ENCODE assay signal across 9 cellular contexts in genomic region chr1:185674201-185674600, GRCh38. TPM values are rescaled to one million over a fixed set of nuclear protein-coding genes. Genes with fewer than 3 reads are reported as not detected.
DNase-seq lines count a peak whose midpoint lies in the region; ATAC-seq and TF ChIP-seq lines count a peak whose summit lies in the region.
"Had no signal": no experiment of that assay in that cellular context is flagged by ENCODE, and none has a peak within 500 bp of the region (broad histone marks: within the 10 kb centered on the region; RNA-seq: fewer than 3 reads in every experiment).

No MANE protein-coding gene starts in this region.

- peaks cover 34% of the 10 kb centered on the region for H3K4me1 Mint-ChIP-seq in T-helper 1 cell treated with Interleukin-12 subunit alpha and Interleukin-12 subunit beta and Interleukin-4 antibody, amounts not matched to agents 30 μg/mL and 1 μg/mL, for 36 hours (ENCODE audit: low read depth)
- H3K4me1 Mint-ChIP-seq in naive thymus-derived CD4-positive, alpha-beta T cell = peaks cover 25 to 63% (median 49%) of the 10 kb centered on the region in 7 donors

- H3K4me3 Mint-ChIP-seq in T-helper 1 cell treated with Interleukin-12 subunit alpha and Interleukin-12 subunit beta and Interleukin-4 antibody, amounts not matched to agents 30 μg/mL and 1 μg/mL, for 36 hours = peak overlapping the region; percentile 50
- peak overlapping the region in 9 of 10 donors; percentile 50 to 78 (median 60) for H3K4me3 Mint-ChIP-seq in naive thymus-derived CD4-positive, alpha-beta T cell

- peak overlapping the region; percentile 57 for H3K27ac Mint-ChIP-seq in T-helper 1 cell treated with Interleukin-12 subunit alpha and Interleukin-12 subunit beta and Interleukin-4 antibody, amounts not matched to agents 30 μg/mL and 1 μg/mL, for 36 hours
- peak overlapping the region; percentile 6 to 66 (median 49) for H3K27ac Mint-ChIP-seq in naive thymus-derived CD4-positive, alpha-beta T cell

- CTCF ChIA-PET in naive thymus-derived CD4-positive, alpha-beta T cell (lab: Charles Lee) = interaction anchor here (0.6 to 1.3 kb wide), 4 partner anchors 12 to 384 kb away, joined by 3 read pairs; no protein-coding TSS in a partner anchor
- CTCF ChIA-PET in RWPE1 (lab: Yijun Ruan, JAX) = interaction anchor here (0.8 kb wide), 1 partner anchor 357 kb away, joined by 3 read pairs; the partner anchor contains the start of gene IVNS1ABP

- peaks cover 9% of the 10 kb centered on the region for H3K36me3 Mint-ChIP-seq in T-helper 1 cell treated with Interleukin-12 subunit alpha and Interleukin-12 subunit beta and Interleukin-4 antibody, amounts not matched to agents 30 μg/mL and 1 μg/mL, for 36 hours (ENCODE audit: low read depth)
- H3K36me3 Mint-ChIP-seq in naive thymus-derived CD4-positive, alpha-beta T cell = peaks cover 0 to 10% (median 0%) of the 10 kb centered on the region in 5 donors

- peak in 7 of 9 donors; percentile 10 to 68 (median 53) for DNase-seq in naive thymus-derived CD4-positive, alpha-beta T cell
- DNase-seq in RWPE1 (ENCODE audit: low spot score) (no peak), AG20443 (ENCODE audit: low spot score) (no peak), NCI-H2227 treated with DMSO at 0.1 percent for 48 hours (lab: John Stamatoyannopoulos, UW) (no peak), dedifferentiated amniotic fluid mesenchymal stem cell (ENCODE audit: extremely low spot score) (no peak)
- DNase-seq: T-helper 9 cell had no signal

- POLR2A ChIA-PET in naive thymus-derived CD4-positive, alpha-beta T cell (lab: Charles Lee) = interaction anchor here (0.6 to 4.4 kb wide), 8 partner anchors 16 to 517 kb away, joined by 3 to 30 read pairs (median 6); partner anchors contain the start of genes IVNS1ABP and SWT1
- POLR2A ChIA-PET in RWPE1 (lab: Yijun Ruan, JAX; ENCODE audit: low non-redundant PET) = no interaction called here

- no peak overlapping the region for H3K4me3 ChIP-seq in naive thymus-derived CD4-positive, alpha-beta T cell (ENCODE audit: low read length)

- ATAC-seq in GM18858 (IDR thresholded peaks at IDR 0.05; ENCODE audit: unreplicated experiment) = peak; percentile 79
- ATAC-seq in HG02759 (IDR thresholded peaks at IDR 0.05; ENCODE audit: unreplicated experiment) = peak; percentile 74
- peak; percentile 60 for ATAC-seq in naive thymus-derived CD4-positive, alpha-beta T cell

- no peak for TF ChIP-seq CTCF in RWPE1 (conservative IDR thresholded peaks at IDR 0.05; ENCODE audit: low read depth)

- H3K27me3 ChIP-seq in naive thymus-derived CD4-positive, alpha-beta T cell (ENCODE audit: control insufficient read depth in 2 of 2, insufficient read depth in 2 of 2, low read length in 2 of 2) = no peaks in the 10 kb centered on the region

- peaks cover 11% of the 10 kb centered on the region for H3K9me3 Mint-ChIP-seq in T-helper 1 cell treated with Interleukin-12 subunit alpha and Interleukin-12 subunit beta and Interleukin-4 antibody, amounts not matched to agents 30 μg/mL and 1 μg/mL, for 36 hours
- peaks cover 0 to 6% (median 0%) of the 10 kb centered on the region in 11 donors for H3K9me3 Mint-ChIP-seq in naive thymus-derived CD4-positive, alpha-beta T cell

- H3K9me3 ChIP-seq in naive thymus-derived CD4-positive, alpha-beta T cell (ENCODE audit: control insufficient read depth in 2 of 3, low read length in 3 of 3) = no peaks in the 10 kb centered on the region

- intact Hi-C loops in naive thymus-derived CD4-positive, alpha-beta T cell (cut with micrococcal nuclease) = loop anchor here (1.0 to 10.0 kb wide), 8 partner anchors 20 to 629 kb away; partner anchors contain the start of genes IVNS1ABP (in 1 of the 2), RNF2 (in 1 of the 2) and SWT1 (in 1 of the 2)

- peaks cover 8 to 28% of the 10 kb centered on the region in 2 donors for H3K4me1 ChIP-seq in naive thymus-derived CD4-positive, alpha-beta T cell (ENCODE audit: control insufficient read depth in 2 of 2, insufficient read depth in 2 of 2, low read length in 2 of 2)

- H3K36me3 ChIP-seq in naive thymus-derived CD4-positive, alpha-beta T cell (ENCODE audit: control insufficient read depth in 2 of 3, insufficient read depth in 3 of 3, low read length in 3 of 3) = no peaks in the 10 kb centered on the region

- H3K27ac ChIP-seq in naive thymus-derived CD4-positive, alpha-beta T cell (ENCODE audit: low read depth, low read length) = no peak overlapping the region
- no peak overlapping the region for H3K27ac ChIP-seq in RWPE1

- no peaks in the 10 kb centered on the region for H3K27me3 Mint-ChIP-seq in T-helper 1 cell treated with Interleukin-12 subunit alpha and Interleukin-12 subunit beta and Interleukin-4 antibody, amounts not matched to agents 30 μg/mL and 1 μg/mL, for 36 hours (ENCODE audit: low read depth)
- H3K27me3 Mint-ChIP-seq in naive thymus-derived CD4-positive, alpha-beta T cell = no peaks in the 10 kb centered on the region

RNA-seq across cellular contexts. Expression of gene HMCN1, which starts 60.0 kb away (rescaled TPM):
- under 1 TPM in 4 of 5 experiments, not detected in 1; under 0.01 to 0.19 (median 0.16) TPM for total RNA-seq in naive thymus-derived CD4-positive, alpha-beta T cell
- not detected for polyA plus RNA-seq in naive thymus-derived CD4-positive, alpha-beta T cell

Comparison
In these comparisons a context has a peak if more than half of its experiments do, and no peak if none do; other contexts are left out.
1. DNase-seq: peak in naive thymus-derived CD4-positive, alpha-beta T cell (7 of 9); none in RWPE1 (single experiment), AG20443 (single experiment), NCI-H2227 treated with DMSO at 0.1 percent for 48 hours (single experiment) and dedifferentiated amniotic fluid mesenchymal stem cell (single experiment).
2. Peak in every context shown above with its lines, with median percentiles within 50 percentile points of each other: ATAC-seq.